Comparison of ENCODE assay signal across 8 cellular contexts in genomic region chr6:165439928-165440554, GRCh38.
DNase-seq lines count a peak whose midpoint lies in the region; ATAC-seq and TF ChIP-seq lines count a peak whose summit lies in the region.

No MANE protein-coding gene starts in this region.

- WGBS in heart left ventricle, 4 donors: 39 to 47% (median 43%) methylated on average over 4 of the region's 4 CpGs

- H3K9me3 ChIP-seq in heart left ventricle: no peaks in the 10 kb centered on the region
- H3K9me3 ChIP-seq in right atrium auricular region: no peaks in the 10 kb centered on the region
- no peaks in the 10 kb centered on the region for H3K9me3 ChIP-seq in MM.1S (replicated peaks; ENCODE audit: insufficient read depth, low read length)
- H3K9me3 ChIP-seq in ascending aorta: no peaks in the 10 kb centered on the region
- no peaks in the 10 kb centered on the region for H3K9me3 ChIP-seq in effector memory CD4-positive, alpha-beta T cell (ENCODE audit: control insufficient read depth, low read length)

- H3K4me1 ChIP-seq in heart left ventricle (peaks cover 0 to 5% (median 0%) of the 10 kb centered on the region in 12 donors), right atrium auricular region (no peaks in the 10 kb centered on the region), MM.1S (ENCODE audit: low read length) (no peaks in the 10 kb centered on the region), ascending aorta (no peaks in the 10 kb centered on the region)
- H3K4me1 ChIP-seq in effector memory CD4-positive, alpha-beta T cell (ENCODE audit: control insufficient read depth, insufficient read depth, low read length, poor library complexity, severe bottlenecking): no peaks in the 10 kb centered on the region

- H3K4me2 ChIP-seq in MM.1S (ENCODE audit: low read depth, low read length): no peak overlapping the region

- H2AFZ ChIP-seq in MM.1S (ENCODE audit: low read length): no peak overlapping the region

- no peak for TF ChIP-seq POLR2A in heart left ventricle (IDR thresholded peaks at IDR 0.05)

- H3K4me3 ChIP-seq in heart left ventricle (no peak overlapping the region), right atrium auricular region (no peak overlapping the region), MM.1S (ENCODE audit: low read length) (no peak overlapping the region), ascending aorta (no peak overlapping the region)
- H3K4me3 ChIP-seq in effector memory CD4-positive, alpha-beta T cell (ENCODE audit: insufficient read depth, low read depth, low read length, poor library complexity, severe bottlenecking): no peak overlapping the region

- H3K9me2 ChIP-seq in MM.1S (replicated peaks; ENCODE audit: insufficient read depth, low read length): no peaks in the 10 kb centered on the region

- no peak overlapping the region for H3K27ac ChIP-seq in heart left ventricle
- H3K27ac ChIP-seq in right atrium auricular region: no peak overlapping the region
- H3K27ac ChIP-seq in MM.1S (ENCODE audit: low read length): no peak overlapping the region
- no peak overlapping the region for H3K27ac ChIP-seq in ascending aorta
- no peak overlapping the region for H3K27ac ChIP-seq in effector memory CD4-positive, alpha-beta T cell (ENCODE audit: insufficient read depth, low read length, poor library complexity, severe bottlenecking)

- H3K36me3 ChIP-seq in heart left ventricle (peaks cover 0 to under 1% (median 0%) of the 10 kb centered on the region in 9 donors), right atrium auricular region (no peaks in the 10 kb centered on the region), MM.1S (replicated peaks; ENCODE audit: insufficient read depth, low read length) (no peaks in the 10 kb centered on the region), ascending aorta (no peaks in the 10 kb centered on the region)
- H3K36me3 ChIP-seq in effector memory CD4-positive, alpha-beta T cell (ENCODE audit: control insufficient read depth, insufficient read depth, low read length): no peaks in the 10 kb centered on the region

- ATAC-seq in heart left ventricle: peak in 2 of 4 donors; percentile 48 to 63
- peak; percentile 71 for ATAC-seq in left lobe of liver
- ATAC-seq in GM18870 (IDR thresholded peaks at IDR 0.05; ENCODE audit: unreplicated experiment): no peak

- no peaks in the 10 kb centered on the region for H3K79me2 ChIP-seq in MM.1S (ENCODE audit: low read length)

- H3K27me3 ChIP-seq in heart left ventricle: no peaks in the 10 kb centered on the region
- H3K27me3 ChIP-seq in right atrium auricular region: no peaks in the 10 kb centered on the region
- H3K27me3 ChIP-seq in MM.1S (replicated peaks; ENCODE audit: insufficient read depth, low read length): no peaks in the 10 kb centered on the region
- H3K27me3 ChIP-seq in ascending aorta: no peaks in the 10 kb centered on the region
- no peaks in the 10 kb centered on the region for H3K27me3 ChIP-seq in effector memory CD4-positive, alpha-beta T cell (replicated peaks; ENCODE audit: control insufficient read depth, insufficient read depth, low read length, poor library complexity, severe bottlenecking)

- no peaks in the 10 kb centered on the region for H4K20me1 ChIP-seq in MM.1S (ENCODE audit: insufficient read depth, low read length)

- H3K9ac ChIP-seq in MM.1S (ENCODE audit: low read length): no peak overlapping the region

- no peak for DNase-seq in heart left ventricle
- no peak for DNase-seq in right atrium auricular region (ENCODE audit: low spot score)
- DNase-seq in MM.1S: peak; percentile 19
- DNase-seq in ascending aorta (ENCODE audit: low spot score in 2 of 2): no peak
- DNase-seq in left lobe of liver (ENCODE audit: low spot score): no peak
- DNase-seq in effector memory CD4-positive, alpha-beta T cell: no peak
- DNase-seq in NCI-H1930 (lab: John Stamatoyannopoulos, UW): no peak

- intact Hi-C loops in heart left ventricle (cut with DNase I) (loop anchor here (2.0 to 10.0 kb wide), 11 partner anchors 222 to 665 kb away; partner anchors contain the start of gene PDE10A (in 8 of the 10)), ascending aorta (cut with DNase I) (loop anchor here (5.0 kb wide), 1 partner anchor 412 kb away; no protein-coding TSS in a partner anchor)

- H3F3A ChIP-seq in MM.1S (ENCODE audit: insufficient read depth, low read length): no peaks in the 10 kb centered on the region

- TF ChIP-seq CTCF in heart left ventricle (IDR thresholded peaks at IDR 0.05) (peak; percentile 49 to 78 (median 68)), right atrium auricular region (IDR thresholded peaks at IDR 0.05) (peak in 1 of 2 donors; percentile 74), MM.1S (IDR thresholded peaks at IDR 0.05; ENCODE audit: low read length) (peak; percentile 45), ascending aorta (IDR thresholded peaks at IDR 0.05) (peak; percentile 8 to 37 (median 24))
